ENCODE assay signal across 27 cellular contexts in genomic region chr2:48512071-48512470, GRCh38.
"Had no signal": no experiment of that assay in that cellular context is flagged by ENCODE, and none has a peak within 500 bp of the region (broad histone marks: within the 10 kb centered on the region; RNA-seq: fewer than 3 reads in every experiment).

No MANE protein-coding gene starts in this region.

- DNase-seq: activated B cell treated with CpG ODN at 0.5 μM for 24 hours; activated CD4-positive, alpha-beta T cell treated with anti-CD3 and anti-CD28 coated beads, Interleukin-2, amount 50 U/mL, for 1 hour; activated CD8-positive, alpha-beta T cell treated with anti-CD3 and anti-CD28 coated beads for 36 hours; activated gamma-delta T cell treated with Interleukin-2 at 50 U/mL for 16 hours; activated naive CD8-positive, alpha-beta T cell treated with anti-CD3 and anti-CD28 coated beads, Interleukin-2, amount 50 U/mL, for 24 hours; activated T-cell treated with anti-CD3 and anti-CD28 coated beads, Interleukin-2, amount 50 U/mL, for 4 hours; anterior cingulate cortex; colonic mucosa; effector CD8-positive, alpha-beta T cell; heart left ventricle; left lung; lower lobe of right lung; mesendoderm; natural killer cell; occipital lobe; stimulated activated CD4-positive, alpha-beta T cell treated with anti-CD3 and anti-CD28 coated beads, Interleukin-4, amount 100 ng/mL, for 1 hour; T-helper 2 cell; trophoblast cell had no signal

- ATAC-seq: activated CD8-positive, alpha-beta T cell treated with anti-CD3 and anti-CD28 coated beads for 36 hours; activated naive CD8-positive, alpha-beta T cell treated with anti-CD3 and anti-CD28 coated beads, Interleukin-2, amount 50 U/mL, for 24 hours; activated T-cell treated with anti-CD3 and anti-CD28 coated beads, Interleukin-2, amount 50 U/mL, for 4 hours; activated T-helper 17 cell treated with anti-CD3 and anti-CD28 coated beads, Interleukin-2, amount 50 U/mL, for 72 hours; heart left ventricle; left lung; lower lobe of right lung; natural killer cell had no signal

- H3K27me3 ChIP-seq: colonic mucosa, heart left ventricle, left lung, neural progenitor cell, right atrium auricular region had no signal

- H3K9me3 ChIP-seq: colonic mucosa, heart left ventricle, left lung, lower lobe of right lung, right atrium auricular region, thoracic aorta had no signal

- FAIRE-seq: endometrium, urothelium cell line had no signal

- H3K4me2 ChIP-seq: neural progenitor cell had no signal

- H3K4me3 ChIP-seq: colonic mucosa, heart left ventricle, left lung, lower lobe of right lung, neural progenitor cell, right atrium auricular region, thoracic aorta had no signal

- H3K4me1 ChIP-seq: colonic mucosa, neural progenitor cell had no signal

- H3K36me3 ChIP-seq: colonic mucosa, neural progenitor cell had no signal

- H3K27ac Mint-ChIP-seq: activated B cell treated with CpG ODN at 0.5 μM for 24 hours; activated CD8-positive, alpha-beta T cell treated with anti-CD3 and anti-CD28 coated beads for 36 hours; activated naive CD4-positive, alpha-beta T cell treated with anti-CD3 and anti-CD28 coated beads, Interleukin-2, amount 50 U/mL, for 24 hours; activated naive CD8-positive, alpha-beta T cell treated with anti-CD3 and anti-CD28 coated beads, Interleukin-2, amount 50 U/mL, for 24 hours; activated T-helper 17 cell treated with anti-CD3 and anti-CD28 coated beads, Interleukin-2, amount 50 U/mL, for 72 hours; neural progenitor cell; stimulated activated naive CD8-positive, alpha-beta T cell treated with anti-CD3 and anti-CD28 coated beads, Interleukin-15, Interleukin-2, amounts not matched to agents 100 ng/mL and 50 ng/mL, for 24 hours had no signal

- H3K9me3 Mint-ChIP-seq: activated B cell treated with CpG ODN at 0.5 μM for 24 hours; activated CD8-positive, alpha-beta T cell treated with anti-CD3 and anti-CD28 coated beads for 36 hours; activated naive CD4-positive, alpha-beta T cell treated with anti-CD3 and anti-CD28 coated beads, Interleukin-2, amount 50 U/mL, for 24 hours; activated naive CD8-positive, alpha-beta T cell treated with anti-CD3 and anti-CD28 coated beads, Interleukin-2, amount 50 U/mL, for 24 hours; activated T-cell treated with anti-CD3 and anti-CD28 coated beads, Interleukin-2, amount 50 U/mL, for 4 hours; activated T-helper 17 cell treated with anti-CD3 and anti-CD28 coated beads, Interleukin-2, amount 50 U/mL, for 72 hours; natural killer cell; neural progenitor cell; stimulated activated naive CD8-positive, alpha-beta T cell treated with anti-CD3 and anti-CD28 coated beads, Interleukin-15, Interleukin-2, amounts not matched to agents 100 ng/mL and 50 ng/mL, for 24 hours had no signal

- H3K4me3 Mint-ChIP-seq: activated B cell treated with CpG ODN at 0.5 μM for 24 hours; activated CD8-positive, alpha-beta T cell treated with anti-CD3 and anti-CD28 coated beads for 36 hours; activated naive CD4-positive, alpha-beta T cell treated with anti-CD3 and anti-CD28 coated beads, Interleukin-2, amount 50 U/mL, for 24 hours; activated naive CD8-positive, alpha-beta T cell treated with anti-CD3 and anti-CD28 coated beads, Interleukin-2, amount 50 U/mL, for 24 hours; activated T-cell treated with anti-CD3 and anti-CD28 coated beads, Interleukin-2, amount 50 U/mL, for 4 hours; activated T-helper 17 cell treated with anti-CD3 and anti-CD28 coated beads, Interleukin-2, amount 50 U/mL, for 72 hours; natural killer cell; neural progenitor cell; stimulated activated naive CD8-positive, alpha-beta T cell treated with anti-CD3 and anti-CD28 coated beads, Interleukin-15, Interleukin-2, amounts not matched to agents 100 ng/mL and 50 ng/mL, for 24 hours had no signal

- H3K9ac ChIP-seq: neural progenitor cell had no signal

- H3K27ac ChIP-seq: colonic mucosa, epithelial cell of prostate, left lung, lower lobe of right lung, neural progenitor cell, right atrium auricular region, thoracic aorta had no signal

- H3K27me3 Mint-ChIP-seq: activated B cell treated with CpG ODN at 0.5 μM for 24 hours; activated CD8-positive, alpha-beta T cell treated with anti-CD3 and anti-CD28 coated beads for 36 hours; activated naive CD4-positive, alpha-beta T cell treated with anti-CD3 and anti-CD28 coated beads, Interleukin-2, amount 50 U/mL, for 24 hours; activated naive CD8-positive, alpha-beta T cell treated with anti-CD3 and anti-CD28 coated beads, Interleukin-2, amount 50 U/mL, for 24 hours; activated T-helper 17 cell treated with anti-CD3 and anti-CD28 coated beads, Interleukin-2, amount 50 U/mL, for 72 hours; stimulated activated naive CD8-positive, alpha-beta T cell treated with anti-CD3 and anti-CD28 coated beads, Interleukin-15, Interleukin-2, amounts not matched to agents 100 ng/mL and 50 ng/mL, for 24 hours had no signal

- H2AFZ ChIP-seq: neural progenitor cell had no signal
